ENCODE assay signal across 8 cellular contexts in genomic region chr1:234961468-234962339, GRCh38.
DNase-seq lines count a peak whose midpoint lies in the region; ATAC-seq, FAIRE-seq and TF ChIP-seq lines count a peak whose summit lies in the region.

No MANE protein-coding gene starts in this region.

- no peak overlapping the region for H4K8ac ChIP-seq in H9 (replicated peaks; ENCODE audit: insufficient read length, low read depth, low read length)

- WGBS in gastroesophageal sphincter (ENCODE audit: low coverage in 1 of 2), 2 donors: 50 to 63% methylated on average over 5 to 8 of the region's 9 CpGs
- WGBS in H9 (ENCODE audit: extremely low coverage, insufficient read length, low lambda C conversion rate): no CpG with 5 or more reads among the region's 9 CpGs

- no peak overlapping the region for H2AK5ac ChIP-seq in H9 (ENCODE audit: insufficient read length, low read length)

- no peak overlapping the region for H3K4ac ChIP-seq in H9 (ENCODE audit: low read depth, low read length)

- H3K14ac ChIP-seq in H9 (ENCODE audit: insufficient read depth, low read length): no peak overlapping the region

- no peak overlapping the region for H3K23ac ChIP-seq in H9 (ENCODE audit: insufficient read length, low read depth, low read length)

- H3K4me2 ChIP-seq in skeletal muscle satellite cell (ENCODE audit: low read length) (peak overlapping the region; percentile 73), H9 (ENCODE audit: insufficient read depth, insufficient read length, low read length) (no peak overlapping the region)

- no peak for TF ChIP-seq POLR2A in gastroesophageal sphincter (IDR thresholded peaks at IDR 0.05)

- H3K27me3 ChIP-seq in gastroesophageal sphincter: no peaks in the 10 kb centered on the region
- no peaks in the 10 kb centered on the region for H3K27me3 ChIP-seq in skeletal muscle satellite cell (ENCODE audit: control insufficient read depth, insufficient read depth, low read length)
- H3K27me3 ChIP-seq in H9 (ENCODE audit: insufficient read depth, low read length): no peaks in the 10 kb centered on the region

- H3K9ac ChIP-seq in skeletal muscle satellite cell (ENCODE audit: low read depth, low read length) (peak overlapping the region; percentile 82), H9 (ENCODE audit: extremely low read depth, insufficient read length, low read length) (no peak overlapping the region)

- H3K4me3 Mint-ChIP-seq in H9: no peak overlapping the region

- no peaks in the 10 kb centered on the region for H4K20me1 ChIP-seq in H9 (ENCODE audit: control insufficient read depth, insufficient read depth, insufficient read length)

- no peak overlapping the region for H2BK120ac ChIP-seq in H9 (ENCODE audit: low read depth, low read length, poor library complexity, severe bottlenecking)

- no peak overlapping the region for H4K5ac ChIP-seq in H9 (ENCODE audit: insufficient read length, low read depth, low read length)

- H3K56ac ChIP-seq in H9 (ENCODE audit: insufficient read length, low read depth, low read length): no peak overlapping the region

- H3K9me3 ChIP-seq in gastroesophageal sphincter (no peaks in the 10 kb centered on the region), skeletal muscle satellite cell (replicated peaks; ENCODE audit: low read length) (no peaks in the 10 kb centered on the region), H9 (ENCODE audit: control insufficient read depth, low read depth, low read length) (no peaks in the 10 kb centered on the region)

- peak overlapping the region; percentile 59 to 87 (median 80) for H3K27ac ChIP-seq in gastroesophageal sphincter
- H3K27ac ChIP-seq in H9 (ENCODE audit: insufficient read length, low read depth, low read length): no peak overlapping the region

- no peak overlapping the region for H2BK12ac ChIP-seq in H9 (ENCODE audit: insufficient read length, low read depth, low read length)

- H3K27ac Mint-ChIP-seq in H9: no peak overlapping the region

- no peaks in the 10 kb centered on the region for H3K79me1 ChIP-seq in H9 (ENCODE audit: insufficient read depth, low read depth, low read length, poor library complexity, severe bottlenecking)

- H3K36me3 ChIP-seq in gastroesophageal sphincter (no peaks in the 10 kb centered on the region), skeletal muscle satellite cell (ENCODE audit: insufficient read depth, low read length) (no peaks in the 10 kb centered on the region)

- H4K91ac ChIP-seq in H9 (ENCODE audit: insufficient read length, low read depth, low read length): no peak overlapping the region

- ATAC-seq in HG02885 (IDR thresholded peaks at IDR 0.05; ENCODE audit: poor library complexity, unreplicated experiment): peak; percentile 16
- no peak for ATAC-seq in gastroesophageal sphincter

- DNase-seq in ELR (ENCODE audit: low read depth) (peak; percentile 69), NCI-H2029 treated with DMSO at 0.1 percent for 48 hours (lab: John Stamatoyannopoulos, UW) (no peak), H9 (no peak), GM19240 (ENCODE audit: insufficient read length, low spot score) (no peak)

- H3K4me1 ChIP-seq in gastroesophageal sphincter: peaks cover 2 to 70% (median 36%) of the 10 kb centered on the region in 3 donors
- H3K4me1 ChIP-seq in skeletal muscle satellite cell (ENCODE audit: control insufficient read depth, insufficient read depth, low read length): peaks cover 58% of the 10 kb centered on the region
- peaks cover 3% of the 10 kb centered on the region; the same call in 1 of the 2 replicates for H3K4me1 ChIP-seq in H9 (ENCODE audit: insufficient read depth, low read length)

- H3K18ac ChIP-seq in H9 (ENCODE audit: insufficient read length, low read depth, low read length): no peak overlapping the region

- H2BK20ac ChIP-seq in H9 (ENCODE audit: low read depth, low read length, poor library complexity, severe bottlenecking): no peak overlapping the region

- no peak overlapping the region for H3T11ph ChIP-seq in H9 (ENCODE audit: low read length)

- no peaks in the 10 kb centered on the region for H3K9me3 Mint-ChIP-seq in H9

- no peak overlapping the region for H2BK5ac ChIP-seq in H9 (ENCODE audit: insufficient read length, low read length)

- H3K23me2 ChIP-seq in H9 (ENCODE audit: insufficient read length, low read depth, low read length, poor library complexity, severe bottlenecking): no peaks in the 10 kb centered on the region

- H3K4me1 Mint-ChIP-seq in H9: peaks cover 31 to 33% of the 10 kb centered on the region in 2 experiments

- H3K79me2 ChIP-seq in H9 (ENCODE audit: insufficient read depth, low read length): no peaks in the 10 kb centered on the region

- no peak for TF ChIP-seq EP300 in gastroesophageal sphincter (IDR thresholded peaks at IDR 0.05)

- no peak overlapping the region for H2BK15ac ChIP-seq in H9 (ENCODE audit: low read depth, low read length)

- no peak overlapping the region for H2AFZ ChIP-seq in H9 (ENCODE audit: low read length)

- TF ChIP-seq CTCF in gastroesophageal sphincter (IDR thresholded peaks at IDR 0.05): no peak
- TF ChIP-seq CTCF in H9 (conservative IDR thresholded peaks at IDR 0.05): no peak

- H3K36me3 Mint-ChIP-seq in H9 (ENCODE audit: insufficient read depth in 1 of 3, low read depth in 3 of 3): no peaks in the 10 kb centered on the region

- H3K4me3 ChIP-seq in gastroesophageal sphincter (no peak overlapping the region), skeletal muscle satellite cell (ENCODE audit: low read length) (peak overlapping the region; percentile 21)

- H3K27me3 Mint-ChIP-seq in H9 (ENCODE audit: low read depth): peaks cover 4% of the 10 kb centered on the region; the same call in 1 of the 2 replicates

- FAIRE-seq in TTC549 (lab: Jason Lieb, UNC): peak; percentile 33
